In the genomic region with DNA sequence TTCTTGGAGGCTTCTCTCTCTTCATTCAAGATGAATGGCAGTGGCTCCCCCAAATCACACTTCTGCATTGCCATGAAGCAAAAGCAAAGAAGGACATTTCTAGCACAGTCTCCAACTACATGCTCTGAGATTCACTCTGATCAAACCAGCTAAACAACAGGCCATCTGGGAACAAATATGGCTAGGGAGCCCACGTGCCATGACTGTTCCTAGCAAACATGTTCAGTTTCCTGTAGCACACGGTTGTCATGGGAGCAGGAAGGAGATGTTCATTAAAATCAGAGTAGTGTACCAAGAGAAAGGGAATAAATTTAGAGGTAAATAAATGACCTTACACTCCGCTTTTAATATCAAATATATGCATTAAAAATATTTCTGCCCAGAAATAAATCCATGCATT, we compare ENCODE assay signal across 25 cellular contexts.
A peak's percentile ranks its signal among the peaks of the same experiment; 100 is the strongest.
DNase-seq lines count a peak whose midpoint lies in the region; ATAC-seq, FAIRE-seq and TF ChIP-seq lines count a peak whose summit lies in the region.
"Had no signal": no experiment of that assay in that cellular context is flagged by ENCODE, and none has a peak within 500 bp of the region (broad histone marks: within the 10 kb centered on the region; RNA-seq: fewer than 3 reads in every experiment).

No MANE protein-coding gene starts in this region.

- H2AFZ ChIP-seq in SU-DHL-6 (ENCODE audit: low read depth, low read length, severe bottlenecking) (peak overlapping the region; percentile 52), endothelial cell of umbilical vein (ENCODE audit: low read depth, low read length) (peak overlapping the region; percentile 36)

- peak; percentile 63 for DNase-seq in Ammon's horn (ENCODE audit: low spot score)
- peak; percentile 15 for DNase-seq in HT1080 (ENCODE audit: low read depth)
- DNase-seq in endothelial cell of umbilical vein (ENCODE audit: low read depth, low spot score), result no peak
- DNase-seq in KBM-7, result no peak
- no peak for DNase-seq in NCI-H446 (lab: John Stamatoyannopoulos, UW)
- DNase-seq: AML-193; CD4-positive, alpha-beta memory T cell; COR-L47; DND-41; Kasumi-1; NCI-H1092 treated with DMSO at 0.1 percent for 48 hours; NCI-H1436; NCI-H187; NCI-H2081 treated with DMSO at 0.1 percent for 48 hours; NCI-H2171 treated with DMSO at 0.1 percent for 48 hours; NCI-H345; NCI-H524; SK-N-SH; T-helper 17 cell had no signal

- no peak for TF ChIP-seq CTCF in SU-DHL-6 (IDR thresholded peaks at IDR 0.05; ENCODE audit: insufficient read depth, low read length, poor library complexity, severe bottlenecking)
- no peak for TF ChIP-seq CTCF in endothelial cell of umbilical vein (IDR thresholded peaks at IDR 0.05; ENCODE audit: extremely low read depth in 1 of 2, insufficient read depth in 1 of 2, low read depth in 1 of 2, low read length in 2 of 2)

- H3K9ac ChIP-seq in SU-DHL-6 (ENCODE audit: low read length), result no peak overlapping the region
- H3K9ac ChIP-seq in endothelial cell of umbilical vein (replicated peaks; ENCODE audit: extremely low read depth, insufficient read depth, low read length), result no peak overlapping the region
- H3K9ac ChIP-seq: SK-N-SH had no signal

- no TSS peak for BruUV-seq in endothelial cell of umbilical vein (replicated peaks; lab: Mats Ljungman, UMichigan)

- dilution Hi-C loops in endothelial cell of umbilical vein (cut with MboI; ENCODE audit: extremely low pct_ligation_motif_present, low sequenced_read_pairs), result no loop called here

- POLR2A ChIA-PET in endothelial cell of umbilical vein (lab: Charles Lee), result no interaction called here

- in situ Hi-C loops in KBM-7 (cut with MboI; ENCODE audit: low pct_unique_long_range_greater_than_20kb, low sequenced_read_pairs), result no loop called here

- H3K9me2 ChIP-seq in SU-DHL-6 (replicated peaks; ENCODE audit: insufficient read depth, low read length), result no peaks in the 10 kb centered on the region
- H3K9me2 ChIP-seq: SK-N-SH had no signal

- intact Hi-C loops in endothelial cell of umbilical vein (cut with micrococcal nuclease), result no loop called here

- no peak overlapping the region for H3K4me3 ChIP-seq in SU-DHL-6 (ENCODE audit: insufficient read depth, low read length, poor library complexity, severe bottlenecking)
- H3K4me3 ChIP-seq in endothelial cell of umbilical vein (replicated peaks in 1 of 3; ENCODE audit: insufficient read depth in 1 of 3, low read depth in 1 of 3, low read length in 3 of 3), result no peak overlapping the region
- H3K4me3 ChIP-seq: A549, HAP-1 had no signal

- ATAC-seq in GM21515 (IDR thresholded peaks at IDR 0.05; ENCODE audit: unreplicated experiment), result no peak
- ATAC-seq: A549, HepG2, T-helper 17 cell had no signal

- H3K4me2 ChIP-seq in SU-DHL-6 (ENCODE audit: low read depth, low read length, poor library complexity, severe bottlenecking) (no peak overlapping the region), endothelial cell of umbilical vein (ENCODE audit: insufficient read depth, low read length) (no peak overlapping the region)
- H3K4me2 ChIP-seq: A549, SK-N-SH had no signal

- H3K27me3 ChIP-seq in SU-DHL-6 (ENCODE audit: low read length) (no peaks in the 10 kb centered on the region), endothelial cell of umbilical vein (ENCODE audit: control insufficient read depth in 2 of 2, insufficient read depth in 2 of 2, low read length in 2 of 2) (no peaks in the 10 kb centered on the region)

- no peak for FAIRE-seq in endothelial cell of umbilical vein (lab: Jason Lieb, UNC)
- FAIRE-seq: A549, GM12892, HepG2 had no signal

- H3K9me1 ChIP-seq in endothelial cell of umbilical vein (replicated peaks; ENCODE audit: control insufficient read depth, extremely low read depth, insufficient read depth, low read length), result no peaks in the 10 kb centered on the region

- H3F3A ChIP-seq in SU-DHL-6 (ENCODE audit: insufficient read depth), result no peaks in the 10 kb centered on the region

- H4K20me1 ChIP-seq in SU-DHL-6 (ENCODE audit: low read depth, low read length) (no peaks in the 10 kb centered on the region), endothelial cell of umbilical vein (replicated peaks; ENCODE audit: control insufficient read depth, extremely low read depth, insufficient read depth, low read length) (no peaks in the 10 kb centered on the region)

- no peaks in the 10 kb centered on the region for H3K4me1 ChIP-seq in endothelial cell of umbilical vein (ENCODE audit: control insufficient read depth, extremely low read depth, insufficient read depth, low read length)
- H3K4me1 ChIP-seq: A549 had no signal

- H3K79me2 ChIP-seq in SU-DHL-6 (ENCODE audit: insufficient read depth, low read length) (no peaks in the 10 kb centered on the region), endothelial cell of umbilical vein (ENCODE audit: control insufficient read depth, insufficient read depth, low read length) (no peaks in the 10 kb centered on the region)

- CTCF ChIA-PET in endothelial cell of umbilical vein (lab: Charles Lee), result no interaction called here

- H3K9me3 ChIP-seq in SU-DHL-6 (ENCODE audit: insufficient read depth, low read length) (no peaks in the 10 kb centered on the region), endothelial cell of umbilical vein (replicated peaks; ENCODE audit: control insufficient read depth, insufficient read depth, low read length) (no peaks in the 10 kb centered on the region)
- H3K9me3 ChIP-seq: A549, HAP-1, SK-N-SH had no signal

- H3K36me3 ChIP-seq in SU-DHL-6 (ENCODE audit: low read length) (no peaks in the 10 kb centered on the region), endothelial cell of umbilical vein (ENCODE audit: control insufficient read depth in 2 of 2, extremely low read depth in 1 of 2, insufficient read depth in 2 of 2, low read length in 2 of 2) (no peaks in the 10 kb centered on the region)
- H3K36me3 ChIP-seq: HAP-1 had no signal

- no peak overlapping the region for H3K27ac ChIP-seq in SU-DHL-6 (ENCODE audit: low read depth, low read length)
- no peak overlapping the region for H3K27ac ChIP-seq in endothelial cell of umbilical vein (ENCODE audit: insufficient read depth, low read depth, low read length)
- H3K27ac ChIP-seq: A549 had no signal

- TF ChIP-seq POLR2A in endothelial cell of umbilical vein (IDR thresholded peaks at IDR 0.05; ENCODE audit: low read depth, low read length), result no peak

TF ChIP-seq in endothelial cell of umbilical vein, 7 proteins besides CTCF, POLR2A, EP300 and RAD21:
- no peak for TF ChIP-seq FOS (IDR thresholded peaks at IDR 0.05; ENCODE audit: borderline replicate concordance, insufficient read depth, low read length)
- TF ChIP-seq, protein P1, sequence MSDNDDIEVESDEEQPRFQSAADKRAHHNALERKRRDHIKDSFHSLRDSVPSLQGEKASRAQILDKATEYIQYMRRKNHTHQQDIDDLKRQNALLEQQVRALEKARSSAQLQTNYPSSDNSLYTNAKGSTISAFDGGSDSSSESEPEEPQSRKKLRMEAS (IDR thresholded peaks at IDR 0.05; ENCODE audit: insufficient read depth, insufficient read length), result no peak
- TF ChIP-seq MYC (IDR thresholded peaks at IDR 0.05; ENCODE audit: low read depth, low read length), result no peak
- no peak for TF ChIP-seq GATA2 (IDR thresholded peaks at IDR 0.05; ENCODE audit: insufficient read depth, insufficient read length, low read depth, low read length)
- TF ChIP-seq JUN (IDR thresholded peaks at IDR 0.05; ENCODE audit: borderline replicate concordance, insufficient read depth, insufficient read length, low read depth), result no peak
- no peak for TF ChIP-seq POLR2AphosphoS5 (IDR thresholded peaks at IDR 0.05; ENCODE audit: insufficient read depth, low read depth, low read length)
- TF ChIP-seq EZH2 (IDR thresholded peaks at IDR 0.05; ENCODE audit: borderline replicate concordance, low read depth, low read length, severe bottlenecking), result no peak

Comparison
In these comparisons a context has a peak if more than half of its experiments do, and no peak if none do; other contexts are left out.
1. DNase-seq: peak in Ammon's horn (single experiment) and HT1080 (single experiment); none in endothelial cell of umbilical vein (single experiment), KBM-7 (single experiment) and NCI-H446 (0 of 2).